In the genomic region with DNA sequence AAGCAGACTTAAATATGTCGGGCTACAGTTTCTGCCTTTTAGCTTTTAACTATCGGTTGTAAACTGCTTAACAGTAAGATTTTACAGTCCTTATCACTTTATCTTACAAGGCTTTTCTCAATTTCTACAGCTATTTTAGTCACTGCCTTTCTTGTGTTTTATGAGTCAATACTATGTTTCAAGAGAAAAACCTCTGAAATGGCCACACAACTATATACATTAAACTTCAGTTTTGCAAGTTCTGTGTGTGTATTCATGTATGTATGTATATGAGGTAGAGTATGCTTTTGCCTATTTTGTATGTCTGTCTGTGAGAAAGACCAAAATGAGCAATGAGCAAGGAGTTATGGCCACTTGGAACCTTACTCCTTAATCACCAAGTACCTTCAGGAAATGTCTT, we compare ENCODE assay signal across 22 cellular contexts.
DNase-seq lines count a peak whose midpoint lies in the region; ATAC-seq, FAIRE-seq and TF ChIP-seq lines count a peak whose summit lies in the region.
"Had no signal": no experiment of that assay in that cellular context is flagged by ENCODE, and none has a peak within 500 bp of the region (broad histone marks: within the 10 kb centered on the region; RNA-seq: fewer than 3 reads in every experiment).

No MANE protein-coding gene starts in this region.

- H3K4me2 ChIP-seq in astrocyte (ENCODE audit: low read length) (peak overlapping the region; percentile 76), mesendoderm (ENCODE audit: low read length) (no peak overlapping the region)

- TF ChIP-seq CTCF in astrocyte (IDR thresholded peaks at IDR 0.05; ENCODE audit: insufficient read depth, low read depth, low read length), result no peak
- TF ChIP-seq CTCF in lower lobe of right lung (IDR thresholded peaks at IDR 0.05), result no peak
- no peak for TF ChIP-seq CTCF in spleen (IDR thresholded peaks at IDR 0.05 in 8 of 11, conservative IDR thresholded peaks at IDR 0.05 in 3 of 11)

- H3K4me1 ChIP-seq in astrocyte (ENCODE audit: insufficient read depth, low read length) (peaks cover 12% of the 10 kb centered on the region), lower lobe of right lung (peaks cover 9% of the 10 kb centered on the region), spleen (peaks cover 0 to 20% (median 13%) of the 10 kb centered on the region in 6 donors), mesendoderm (ENCODE audit: control insufficient read depth, low read depth, low read length) (peaks cover 2% of the 10 kb centered on the region)

- H3K4me3 ChIP-seq in astrocyte (ENCODE audit: insufficient read depth, low read depth, low read length), result no peak overlapping the region
- H3K4me3 ChIP-seq in lower lobe of right lung, result peak overlapping the region; percentile 42
- peak overlapping the region; percentile 8 to 58 (median 29) for H3K4me3 ChIP-seq in spleen
- H3K4me3 ChIP-seq in mesendoderm (ENCODE audit: low read length), result no peak overlapping the region

- DNase-seq in EH (ENCODE audit: low read depth) (peak; percentile 38), astrocyte (ENCODE audit: low read depth) (no peak), lower lobe of right lung (no peak), spleen (no peak), medulla oblongata (ENCODE audit: extremely low spot score) (no peak), mesendoderm (no peak)
- DNase-seq: activated CD8-positive, alpha-beta memory T cell treated with anti-CD3 and anti-CD28 coated beads for 24 hours; activated gamma-delta T cell treated with Interleukin-2 at 50 U/mL for 16 hours; DMS 273 treated with DMSO at 0.1 percent for 48 hours; effector memory CD8-positive, alpha-beta T cell; HCEC 1CT; KG1; NCI-H1436; NCI-H226; SK-N-SH had no signal

- H2AK5ac ChIP-seq in mesendoderm (ENCODE audit: low read length), result no peak overlapping the region

- H2BK5ac ChIP-seq in mesendoderm (ENCODE audit: low read length), result no peak overlapping the region

- H4K5ac ChIP-seq in mesendoderm (ENCODE audit: low read length), result no peak overlapping the region

- no peaks in the 10 kb centered on the region for H3K9me3 Mint-ChIP-seq in astrocyte (ENCODE audit: unreplicated experiment)
- H3K9me3 Mint-ChIP-seq: effector memory CD8-positive, alpha-beta T cell; natural killer cell treated with Interleukin-12 subunit alpha and Interleukin-12 subunit beta and Interleukin-15 and Interleukin-18, amount 100 ng/mL, for 72 hours; stimulated activated memory B cell treated with anti-CD40 and anti-IgM and Interleukin-4, amounts not matched to agents 10 μg/mL and 1 μg/mL and 100 μg/mL, for 72 hours had no signal

- 62 to 84% (median 80%) methylated on average over 2 of the region's 2 CpGs for WGBS in spleen, 5 donors
- WGBS in mesendoderm (ENCODE audit: extremely low coverage, insufficient coverage, low lambda C conversion rate), result no CpG with 5 or more reads among the region's 2 CpGs

- H3K4me3 Mint-ChIP-seq in astrocyte (ENCODE audit: unreplicated experiment), result no peak overlapping the region
- H3K4me3 Mint-ChIP-seq: effector memory CD8-positive, alpha-beta T cell; natural killer cell treated with Interleukin-12 subunit alpha and Interleukin-12 subunit beta and Interleukin-15 and Interleukin-18, amount 100 ng/mL, for 72 hours; stimulated activated memory B cell treated with anti-CD40 and anti-IgM and Interleukin-4, amounts not matched to agents 10 μg/mL and 1 μg/mL and 100 μg/mL, for 72 hours had no signal

- ATAC-seq in lower lobe of right lung (no peak), GM18873 (IDR thresholded peaks at IDR 0.05; ENCODE audit: low FRiP score, unreplicated experiment) (no peak), GM19467 (IDR thresholded peaks at IDR 0.05; ENCODE audit: unreplicated experiment) (no peak)
- ATAC-seq: effector memory CD8-positive, alpha-beta T cell; natural killer cell treated with Interleukin-12 subunit alpha and Interleukin-12 subunit beta and Interleukin-15 and Interleukin-18, amount 100 ng/mL, for 72 hours; stimulated activated memory B cell treated with anti-CD40 and anti-IgM and Interleukin-4, amounts not matched to agents 10 μg/mL and 1 μg/mL and 100 μg/mL, for 72 hours had no signal

- H3K9me3 ChIP-seq in astrocyte (ENCODE audit: insufficient read depth, low read depth, low read length) (no peaks in the 10 kb centered on the region), lower lobe of right lung (no peaks in the 10 kb centered on the region), spleen (no peaks in the 10 kb centered on the region)
- H3K9me3 ChIP-seq: SK-N-SH had no signal

- no peak overlapping the region for H3K9ac ChIP-seq in astrocyte (ENCODE audit: low read length)
- no peak overlapping the region for H3K9ac ChIP-seq in mesendoderm (ENCODE audit: low read length)

- no peak overlapping the region for H3K23ac ChIP-seq in mesendoderm (ENCODE audit: low read length)

- H3K27me3 Mint-ChIP-seq in astrocyte (ENCODE audit: low read depth, unreplicated experiment), result no peaks in the 10 kb centered on the region
- H3K27me3 Mint-ChIP-seq: effector memory CD8-positive, alpha-beta T cell; natural killer cell treated with Interleukin-12 subunit alpha and Interleukin-12 subunit beta and Interleukin-15 and Interleukin-18, amount 100 ng/mL, for 72 hours; stimulated activated memory B cell treated with anti-CD40 and anti-IgM and Interleukin-4, amounts not matched to agents 10 μg/mL and 1 μg/mL and 100 μg/mL, for 72 hours had no signal

- no peak overlapping the region for H4K8ac ChIP-seq in mesendoderm (ENCODE audit: low read depth, low read length)

- no peak overlapping the region for H2BK120ac ChIP-seq in mesendoderm (ENCODE audit: low read depth, low read length)

- H4K20me1 ChIP-seq in astrocyte (ENCODE audit: insufficient read depth, low read length), result no peaks in the 10 kb centered on the region

- intact Hi-C loops in lower lobe of right lung (cut with DNase I), result no loop called here
- intact Hi-C loops in spleen (cut with DNase I; ENCODE audit: low total_unique reads), result no loop called here

- no peak overlapping the region for H2AFZ ChIP-seq in astrocyte (ENCODE audit: low read depth, low read length)

- H3K27me3 ChIP-seq in astrocyte (ENCODE audit: insufficient read depth, low read length) (no peaks in the 10 kb centered on the region), lower lobe of right lung (ENCODE audit: low read depth) (no peaks in the 10 kb centered on the region), spleen (replicated peaks in 1 of 7) (no peaks in the 10 kb centered on the region), mesendoderm (ENCODE audit: insufficient read depth, low read length, poor library complexity) (no peaks in the 10 kb centered on the region)

- no peak overlapping the region for H2BK15ac ChIP-seq in mesendoderm (replicated peaks; ENCODE audit: low read depth)

- no peaks in the 10 kb centered on the region for H3K36me3 Mint-ChIP-seq in astrocyte (ENCODE audit: low read depth, unreplicated experiment)
- H3K36me3 Mint-ChIP-seq: natural killer cell treated with Interleukin-12 subunit alpha and Interleukin-12 subunit beta and Interleukin-15 and Interleukin-18, amount 100 ng/mL, for 72 hours had no signal

- H3K27ac ChIP-seq in astrocyte (ENCODE audit: low read depth, low read length), result no peak overlapping the region
- H3K27ac ChIP-seq in lower lobe of right lung, result peak overlapping the region; percentile 76
- H3K27ac ChIP-seq in spleen, result peak overlapping the region in 7 of 8 donors; percentile 59 to 82 (median 77)
- no peak overlapping the region for H3K27ac ChIP-seq in mesendoderm (ENCODE audit: low read depth, low read length)

- no peak for TF ChIP-seq POLR2A in spleen (IDR thresholded peaks at IDR 0.05)

- H3K56ac ChIP-seq in mesendoderm (ENCODE audit: low read length), result no peak overlapping the region

- H3K79me2 ChIP-seq in astrocyte (ENCODE audit: insufficient read depth, low read length) (no peaks in the 10 kb centered on the region), mesendoderm (ENCODE audit: control insufficient read depth, insufficient read depth, low read length) (no peaks in the 10 kb centered on the region)

- H3K79me1 ChIP-seq in mesendoderm (ENCODE audit: low read length), result no peaks in the 10 kb centered on the region

- no peak overlapping the region for H3K18ac ChIP-seq in mesendoderm (ENCODE audit: low read length)

- no peak overlapping the region for H3K4ac ChIP-seq in mesendoderm (ENCODE audit: low read depth, low read length)

- peaks cover 21% of the 10 kb centered on the region for H3K4me1 Mint-ChIP-seq in astrocyte (ENCODE audit: low read depth, unreplicated experiment)

- H3K27ac Mint-ChIP-seq in astrocyte (ENCODE audit: unreplicated experiment), result no peak overlapping the region
- H3K27ac Mint-ChIP-seq: effector memory CD8-positive, alpha-beta T cell; natural killer cell treated with Interleukin-12 subunit alpha and Interleukin-12 subunit beta and Interleukin-15 and Interleukin-18, amount 100 ng/mL, for 72 hours; stimulated activated memory B cell treated with anti-CD40 and anti-IgM and Interleukin-4, amounts not matched to agents 10 μg/mL and 1 μg/mL and 100 μg/mL, for 72 hours had no signal

- H3K36me3 ChIP-seq in astrocyte (ENCODE audit: insufficient read depth, low read length) (no peaks in the 10 kb centered on the region), lower lobe of right lung (no peaks in the 10 kb centered on the region), spleen (no peaks in the 10 kb centered on the region), mesendoderm (ENCODE audit: control insufficient read depth, insufficient read depth, low read length) (no peaks in the 10 kb centered on the region)

- no peak for FAIRE-seq in astrocyte (lab: Jason Lieb, UNC)
- FAIRE-seq: frontal cortex, islet of Langerhans, TTC549 had no signal

Comparison
In these comparisons a context has a peak if more than half of its experiments do, and no peak if none do; other contexts are left out.
1. H3K27ac ChIP-seq: peak in lower lobe of right lung (single experiment) and spleen (7 of 8); none in astrocyte (single experiment) and mesendoderm (single experiment).
2. H3K4me3 ChIP-seq: peak in lower lobe of right lung (single experiment) and spleen (8 of 8); none in astrocyte (single experiment) and mesendoderm (single experiment).